ENCODE assay signal across 8 cellular contexts in genomic region chr7:44748948-44749731, GRCh38. TPM values are rescaled to one million over a fixed set of nuclear protein-coding genes. Genes with fewer than 3 reads are reported as not detected.
DNase-seq lines count a peak whose midpoint lies in the region; ATAC-seq and TF ChIP-seq lines count a peak whose summit lies in the region.

No MANE protein-coding gene starts in this region.

- H3K4me2 ChIP-seq in osteoblast (ENCODE audit: insufficient read depth, low read length): peak overlapping the region; percentile 94

- H3K36me3 ChIP-seq in endodermal cell (ENCODE audit: control insufficient read depth, insufficient read depth, low read length): no peaks in the 10 kb centered on the region
- H3K36me3 ChIP-seq in osteoblast (ENCODE audit: insufficient read depth, low read length): no peaks in the 10 kb centered on the region

- H3K79me2 ChIP-seq in osteoblast (ENCODE audit: insufficient read depth, low read length): peaks cover 52% of the 10 kb centered on the region

- H3K27me3 ChIP-seq in endodermal cell (ENCODE audit: control insufficient read depth, insufficient read depth, low read length, poor library complexity, severe bottlenecking): no peaks in the 10 kb centered on the region
- H3K27me3 ChIP-seq in osteoblast (ENCODE audit: insufficient read depth, low read length): no peaks in the 10 kb centered on the region

- ATAC-seq in HG02852 (IDR thresholded peaks at IDR 0.05; ENCODE audit: unreplicated experiment): peak; percentile 18

- peak in 2 of 3 donors; percentile 8 for DNase-seq in stimulated activated CD4-positive, alpha-beta T cell treated with anti-CD3 and anti-CD28 coated beads, Interleukin-12 subunit alpha, Interleukin-12 subunit beta, amount 100 ng/mL, for 48 hours (ENCODE audit: low read depth in 2 of 3, low spot score in 1 of 3)
- DNase-seq in stimulated activated CD4-positive, alpha-beta T cell treated with anti-CD3 and anti-CD28 coated beads, Interleukin-4, amount 100 ng/mL, for 1 hour: no peak
- DNase-seq in RWPE1 (ENCODE audit: low spot score) (no peak), endodermal cell (peak; percentile 58), osteoblast (ENCODE audit: insufficient read length, low spot score, missing footprints) (peak; percentile 76), cortex of kidney (lab: John Stamatoyannopoulos, UW) (no peak), GM03348 (ENCODE audit: low spot score) (no peak)

- no peaks in the 10 kb centered on the region for H3K4me1 ChIP-seq in endodermal cell (ENCODE audit: control insufficient read depth, insufficient read depth, low read length)
- peaks cover 10% of the 10 kb centered on the region for H3K4me1 ChIP-seq in osteoblast (ENCODE audit: insufficient read depth, low read length)

- no peak for TF ChIP-seq CTCF in RWPE1 (conservative IDR thresholded peaks at IDR 0.05; ENCODE audit: low read depth)
- no peak for TF ChIP-seq CTCF in endodermal cell (conservative IDR thresholded peaks at IDR 0.05)
- TF ChIP-seq CTCF in osteoblast (IDR thresholded peaks at IDR 0.05; ENCODE audit: extremely low read depth, low read depth, low read length): no peak

- POLR2A ChIA-PET in RWPE1 (lab: Yijun Ruan, JAX; ENCODE audit: low non-redundant PET): no interaction called here

- H3K27me3 Mint-ChIP-seq in endodermal cell (ENCODE audit: insufficient read depth): no peaks in the 10 kb centered on the region

- peak overlapping the region; percentile 39 for H3K9ac ChIP-seq in endodermal cell (ENCODE audit: extremely low read depth, low read length, poor library complexity, severe bottlenecking)

- H3K9me3 ChIP-seq in endodermal cell (ENCODE audit: control insufficient read depth, low read length) (no peaks in the 10 kb centered on the region), osteoblast (ENCODE audit: low read depth, low read length) (no peaks in the 10 kb centered on the region)

- peaks cover 14% of the 10 kb centered on the region for H3K4me1 Mint-ChIP-seq in endodermal cell

- peak overlapping the region; percentile 91 for H3K27ac ChIP-seq in RWPE1
- peak overlapping the region; percentile 38 for H3K27ac ChIP-seq in endodermal cell (ENCODE audit: low read depth, low read length)
- H3K27ac ChIP-seq in osteoblast (ENCODE audit: low read depth, low read length): peak overlapping the region; percentile 64

- peaks cover 29% of the 10 kb centered on the region for H4K20me1 ChIP-seq in osteoblast (ENCODE audit: insufficient read depth, low read length)

- H2AFZ ChIP-seq in osteoblast (ENCODE audit: low read length): no peak overlapping the region

- H3K9me3 Mint-ChIP-seq in endodermal cell: no peaks in the 10 kb centered on the region

- H3K36me3 Mint-ChIP-seq in endodermal cell (ENCODE audit: low read depth): peaks cover 8% of the 10 kb centered on the region

- peak overlapping the region; percentile 80 for H3K4me3 Mint-ChIP-seq in endodermal cell

- 2 to 10% methylated on average over 10 to 60 of the region's 60 CpGs for WGBS in endodermal cell (ENCODE audit: insufficient coverage in 1 of 2, insufficient read length in 1 of 2), 2 experiments

- CTCF ChIA-PET in RWPE1 (lab: Yijun Ruan, JAX): interaction anchor here (0.6 kb wide), 1 partner anchor 97 kb away, joined by 4 read pairs; no protein-coding TSS in a partner anchor

- H3K4me3 ChIP-seq in endodermal cell (ENCODE audit: low read length): peak overlapping the region; percentile 84
- H3K4me3 ChIP-seq in osteoblast (ENCODE audit: insufficient read depth, low read length): peak overlapping the region; percentile 83

- peak overlapping the region; percentile 0 for H3K27ac Mint-ChIP-seq in endodermal cell

RNA-seq across cellular contexts. Expression of gene ZMIZ2, which starts 0.5 kb away (rescaled TPM):
- total RNA-seq in endodermal cell (10 to 100 TPM; 85.6 to 98.2 TPM), osteoblast (18.8 and 19.4 TPM in 2 replicates)
- 92.0 TPM for polyA plus RNA-seq in endodermal cell (2013, experiment 1 of 2)
- 76.1 TPM for polyA plus RNA-seq in endodermal cell (2013, experiment 2 of 2)

RNA-seq across cellular contexts. Expression of gene PPIA, which starts 47.3 kb away (rescaled TPM):
- total RNA-seq in endodermal cell (1,000 to 10,000 TPM; 1,857 to 1,899 TPM), osteoblast (1,505 and 1,612 TPM in 2 replicates)
- polyA plus RNA-seq in endodermal cell (2013, experiment 1 of 2): 2,447 TPM
- 2,352 TPM for polyA plus RNA-seq in endodermal cell (2013, experiment 2 of 2)

Comparison
In these comparisons a context has a peak if more than half of its experiments do, and no peak if none do; other contexts are left out.
1. DNase-seq: peak in stimulated activated CD4-positive, alpha-beta T cell treated with anti-CD3 and anti-CD28 coated beads, Interleukin-12 subunit alpha, Interleukin-12 subunit beta, amount 100 ng/mL, for 48 hours (2 of 3), endodermal cell (single experiment) and osteoblast (single experiment); none in stimulated activated CD4-positive, alpha-beta T cell treated with anti-CD3 and anti-CD28 coated beads, Interleukin-4, amount 100 ng/mL, for 1 hour (single experiment), RWPE1 (single experiment), cortex of kidney (single experiment) and GM03348 (single experiment).
2. H3K27ac ChIP-seq: peak in every context shown above with its lines; median percentile 91 in RWPE1; 64 in osteoblast; 38 in endodermal cell.